In genomic region chr3:184234224-184234623, GRCh38 we compare ENCODE assay signal across 11 cellular contexts. TPM values are rescaled to one million over a fixed set of nuclear protein-coding genes. Genes with fewer than 3 reads are reported as not detected.
DNase-seq lines count a peak whose midpoint lies in the region; ATAC-seq and TF ChIP-seq lines count a peak whose summit lies in the region.
"Had no signal": no experiment of that assay in that cellular context is flagged by ENCODE, and none has a peak within 500 bp of the region (broad histone marks: within the 10 kb centered on the region; RNA-seq: fewer than 3 reads in every experiment).

No MANE protein-coding gene starts in this region.

- no peaks in the 10 kb centered on the region for H3K36me3 ChIP-seq in WERI-Rb-1

- TF ChIP-seq CTCF in HFFc6 (IDR thresholded peaks at IDR 0.05) (peak; percentile 51; the same call in 1 of the 2 replicates), WERI-Rb-1 (IDR thresholded peaks at IDR 0.05; ENCODE audit: low read depth, low read length) (peak; percentile 27; the same call in 1 of the 2 replicates), CD14-positive monocyte (IDR thresholded peaks at IDR 0.05) (no peak)

- no peaks in the 10 kb centered on the region for H3K9me3 ChIP-seq in WERI-Rb-1 (ENCODE audit: severe bottlenecking)

- H3K9me3 Mint-ChIP-seq in HFFc6 (no peaks in the 10 kb centered on the region), CD14-positive monocyte (peaks cover 0 to 8% (median 6%) of the 10 kb centered on the region in 7 donors)

- peaks cover 4% of the 10 kb centered on the region for H3K27me3 ChIP-seq in WERI-Rb-1 (ENCODE audit: insufficient read depth, low read depth, severe bottlenecking)

- no peak overlapping the region for H3K4me3 Mint-ChIP-seq in HFFc6
- no peak overlapping the region for H3K4me3 Mint-ChIP-seq in CD14-positive monocyte

- H3K27ac ChIP-seq in WERI-Rb-1: peak overlapping the region; percentile 68

- no peak overlapping the region for H3K4me3 ChIP-seq in WERI-Rb-1 (ENCODE audit: low read depth, low read length)

- DNase-seq in AG08395 (ENCODE audit: low spot score) (peak; percentile 79), HFFc6 (peak; percentile 91), WERI-Rb-1 (peak; percentile 71), hypothalamus (lab: John Stamatoyannopoulos, UW) (peak in 28 of 51 donors; percentile 4 to 66 (median 33)), CD14-positive monocyte (ENCODE audit: low spot score) (no peak), NCI-H1436 (lab: John Stamatoyannopoulos, UW) (no peak), NCI-H2081 (lab: John Stamatoyannopoulos, UW) (no peak)
- DNase-seq in stimulated activated naive CD8-positive, alpha-beta T cell treated with anti-CD3 and anti-CD28 coated beads, Interleukin-15, Interleukin-2, amounts not matched to agents 100 U/mL and 50 U/mL, for 24 hours: no peak
- DNase-seq: stimulated activated CD4-positive, alpha-beta T cell treated with anti-CD3 and anti-CD28 coated beads, Interleukin-1b, Interleukin-23, amount 100 ng/mL, for 48 hours had no signal

- ATAC-seq in stimulated activated naive CD8-positive, alpha-beta T cell treated with anti-CD3 and anti-CD28 coated beads, Interleukin-15, Interleukin-2, amounts not matched to agents 100 U/mL and 50 U/mL, for 24 hours: no peak
- ATAC-seq: activated CD4-positive, CD25-positive, alpha-beta regulatory T cell treated with anti-CD3 and anti-CD28 coated beads, Interleukin-2, amount 50 U/mL, for 24 hours had no signal

- H3K4me1 Mint-ChIP-seq in HFFc6 (ENCODE audit: low read depth) (peaks cover 15% of the 10 kb centered on the region), CD14-positive monocyte (peaks cover 6% of the 10 kb centered on the region)

- H3K36me3 Mint-ChIP-seq in HFFc6 (ENCODE audit: low read depth) (peaks cover 5% of the 10 kb centered on the region; the same call in 1 of the 2 replicates), CD14-positive monocyte (no peaks in the 10 kb centered on the region)

- H3K27ac Mint-ChIP-seq in HFFc6 (no peak overlapping the region), CD14-positive monocyte (no peak overlapping the region)

- intact Hi-C loops in CD14-positive monocyte (cut with micrococcal nuclease): no loop called here

- H3K27me3 Mint-ChIP-seq in HFFc6 (ENCODE audit: insufficient read depth) (peaks cover 29% of the 10 kb centered on the region), CD14-positive monocyte (ENCODE audit: low read depth in 3 of 3) (peaks cover 34 to 46% (median 35%) of the 10 kb centered on the region in 3 donors)

RNA-seq across cellular contexts. Expression of gene VWA5B2, which starts 4.8 kb away (rescaled TPM):
- total RNA-seq in HFFc6 (2021; fragmentation: NEBNext Ultra II Directional; extraction: Animal tissue kit (Norgen Biotek cat#: 25700)): not detected
- under 1 TPM in 1 of 2 donors, not detected in 1; 0.32 TPM for polyA plus RNA-seq in CD14-positive monocyte

RNA-seq across cellular contexts. Expression of gene ALG3, which starts 14.5 kb away (rescaled TPM):
- total RNA-seq in HFFc6 (2021; fragmentation: NEBNext Ultra II Directional; extraction: Animal tissue kit (Norgen Biotek cat#: 25700)): 10 to 100 TPM; 60.0 to 75.3 (median 69.5) TPM
- 10 to 100 TPM; 56.4 to 60.8 TPM for polyA plus RNA-seq in CD14-positive monocyte

RNA-seq across cellular contexts. Expression of gene EEF1AKMT4, which starts 15.2 kb away (rescaled TPM):
- 1 to 10 TPM; 3.3 to 4.8 (median 3.7) TPM for total RNA-seq in HFFc6 (2021; fragmentation: NEBNext Ultra II Directional; extraction: Animal tissue kit (Norgen Biotek cat#: 25700))
- polyA plus RNA-seq in CD14-positive monocyte: 10 to 100 TPM in 1 of 2 donors, 1 to 10 TPM in 1; 7.3 to 12.0 TPM

RNA-seq across cellular contexts. Expression of gene CAMK2N2, which starts 27.1 kb away (rescaled TPM):
- total RNA-seq in HFFc6 (2021; fragmentation: NEBNext Ultra II Directional; extraction: Animal tissue kit (Norgen Biotek cat#: 25700)): 1 to 10 TPM; 2.7 to 6.0 (median 3.4) TPM
- not detected for polyA plus RNA-seq in CD14-positive monocyte

RNA-seq across cellular contexts. Expression of gene ECE2, which starts 41.6 kb away (rescaled TPM):
- not detected for total RNA-seq in HFFc6 (2021; fragmentation: NEBNext Ultra II Directional; extraction: Animal tissue kit (Norgen Biotek cat#: 25700))
- not detected for polyA plus RNA-seq in CD14-positive monocyte
- polyA plus RNA-seq: esophagus had no signal

Comparison
In these comparisons a context has a peak if more than half of its experiments do, and no peak if none do; other contexts are left out.
1. DNase-seq: peak in AG08395 (single experiment), HFFc6 (single experiment), WERI-Rb-1 (single experiment) and hypothalamus (28 of 51); none in CD14-positive monocyte (single experiment), stimulated activated naive CD8-positive, alpha-beta T cell treated with anti-CD3 and anti-CD28 coated beads, Interleukin-15, Interleukin-2, amounts not matched to agents 100 U/mL and 50 U/mL, for 24 hours (single experiment), NCI-H1436 (single experiment) and NCI-H2081 (0 of 2).